Comparison of ENCODE assay signal across 8 cellular contexts in the genomic region with DNA sequence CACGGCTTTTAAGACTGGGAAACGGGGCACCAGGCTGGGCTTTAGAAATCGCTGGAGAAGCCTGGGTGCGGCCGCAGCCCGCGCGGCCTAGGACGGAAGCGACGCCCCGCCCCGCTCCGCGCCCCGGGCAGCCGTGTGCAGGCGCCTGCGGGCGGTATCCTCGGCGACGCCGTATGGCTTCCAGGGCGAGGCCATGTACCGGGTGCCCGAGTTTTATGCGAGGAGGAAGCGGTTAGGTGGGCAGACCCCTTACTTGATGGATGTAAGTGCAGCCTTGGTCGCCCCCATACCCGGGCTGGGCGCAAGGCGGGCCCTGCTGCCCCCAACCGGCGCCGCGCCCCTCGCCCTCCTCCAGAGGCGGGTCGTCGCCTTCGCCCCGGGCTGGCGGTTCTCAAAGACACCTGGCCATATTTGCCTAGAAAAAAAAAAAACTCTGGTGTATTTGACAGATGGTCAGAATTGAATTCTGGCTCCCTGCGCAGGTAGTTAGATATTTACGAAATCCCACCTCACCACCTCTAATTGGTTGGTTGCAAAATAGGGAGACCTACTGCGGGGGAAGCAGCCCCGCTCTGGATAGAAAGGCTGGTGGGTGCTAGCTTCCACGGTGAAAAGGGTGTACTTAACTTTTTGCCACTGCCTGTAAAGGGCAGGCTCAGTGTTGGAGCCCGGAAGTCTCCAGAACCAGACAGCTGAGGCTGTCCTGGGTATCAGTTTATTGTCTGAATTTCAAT. TPM values are rescaled to one million over a fixed set of nuclear protein-coding genes. Genes with fewer than 3 reads are reported as not detected.
DNase-seq lines count a peak whose midpoint lies in the region; ATAC-seq, FAIRE-seq and TF ChIP-seq lines count a peak whose summit lies in the region.

Gene PPP1R36 (plus strand): TSS at position 157 of the 734 bp plus-strand sequence. CDS start 37 bp downstream, at position 194.

- H3K36me3 ChIP-seq in GM23248 (ENCODE audit: low read depth) (no peaks in the 10 kb centered on the region), GM12878 (ENCODE audit: control insufficient read depth in 2 of 2, insufficient read depth in 2 of 2, low read length in 1 of 2) (no peaks in the 10 kb centered on the region), kidney epithelial cell (ENCODE audit: control insufficient read depth, insufficient read depth, low read length) (no peaks in the 10 kb centered on the region)

- no peak for TF ChIP-seq EP300 in GM12878 (IDR thresholded peaks at IDR 0.05; ENCODE audit: borderline replicate concordance in 1 of 2, control insufficient read depth in 1 of 2, low read depth in 2 of 2, low read length in 2 of 2)

- H3K27ac ChIP-seq in GM23248: peak within 1 kb of the TSS; percentile 28
- H3K27ac ChIP-seq in GM12878 (ENCODE audit: control insufficient read depth, insufficient read depth): no peak within 1 kb of the TSS

- intact Hi-C loops in GM12878 (cut with micrococcal nuclease; ENCODE audit: unreplicated experiment): no loop called here

- peak; percentile 89 for ATAC-seq in GM12878

- WGBS in GM23248 (ENCODE audit: low coverage in 1 of 2, low lambda C conversion rate in 2 of 2, missing lambda C conversion rate in 2 of 2), 2 experiments: 5 to 6% methylated on average over 50 of the region's 50 CpGs
- WGBS in GM12878 (ENCODE audit: insufficient coverage, insufficient replicate concordance, low lambda C conversion rate, missing lambda C conversion rate): 4% methylated on average over 42 of the region's 50 CpGs

- BruUV-seq in GM12878 (replicated peaks; lab: Mats Ljungman, UMichigan): no TSS peak

- peak within 1 kb of the TSS; percentile 58 for H3K9ac ChIP-seq in GM23248
- no peak within 1 kb of the TSS for H3K9ac ChIP-seq in GM12878 (ENCODE audit: control insufficient read depth, insufficient read depth, low read length)

- H3K27me3 ChIP-seq in GM23248 (replicated peaks; ENCODE audit: insufficient read depth): no peaks in the 10 kb centered on the region
- H3K27me3 ChIP-seq in GM12878 (replicated peaks in 1 of 2; ENCODE audit: control insufficient read depth in 2 of 2, insufficient read depth in 2 of 2, low read length in 1 of 2): peaks cover 3 to 14% of the 10 kb centered on the region in 2 experiments
- H3K27me3 ChIP-seq in kidney epithelial cell (ENCODE audit: control insufficient read depth, insufficient read depth, low read length): no peaks in the 10 kb centered on the region

- TF ChIP-seq RAD21 in GM12878 (IDR thresholded peaks at IDR 0.05; ENCODE audit: insufficient read depth, low read depth, low read length): no peak

- H2AFZ ChIP-seq in GM23248 (peak within 1 kb of the TSS; percentile 92), GM12878 (ENCODE audit: control insufficient read depth, low read depth, low read length) (peak within 1 kb of the TSS; percentile 46)

- no peak for FAIRE-seq in GM12878 (lab: Jason Lieb, UNC)

- DNase-seq in AG08395 (ENCODE audit: low spot score) (peak; percentile 48), GM23248 (peak; percentile 71), NOMO-1 treated with dmso at 0.1 percent for 144 hours (lab: John Stamatoyannopoulos, UW; ENCODE audit: unreplicated experiment) (peak; percentile 38), GM12878 (ENCODE audit: low read depth, low spot score) (no peak), kidney epithelial cell (ENCODE audit: low read depth) (no peak), GM19240 (ENCODE audit: insufficient read length, low spot score) (no peak), Kasumi-1 (lab: John Stamatoyannopoulos, UW) (no peak)
- peak; percentile 47 to 63 for DNase-seq in stimulated activated CD4-positive, alpha-beta T cell treated with anti-CD3 and anti-CD28 coated beads, Interleukin-2, amount 100 ng/mL, for 24 hours

- POLR2A ChIA-PET in GM12878 (lab: Charles Lee): interaction anchor here (0.6 kb wide), 1 partner anchor 1797 kb away, joined by 3 read pairs; no protein-coding TSS in a partner anchor

- CTCF ChIA-PET in GM12878 (lab: Yijun Ruan, JAX): interaction anchor here (1.5 kb wide), 1 partner anchor 12 kb away, joined by 3 read pairs; no protein-coding TSS in a partner anchor

- H3K9me2 ChIP-seq in GM23248 (ENCODE audit: insufficient read depth): no peaks in the 10 kb centered on the region

- RAD21 ChIA-PET in GM12878 (lab: Charles Lee; ENCODE audit: unreplicated experiment): no interaction called here

- H3K4me1 ChIP-seq in GM23248 (ENCODE audit: insufficient read depth) (peaks cover 17% of the 10 kb centered on the region), GM12878 (ENCODE audit: control insufficient read depth, insufficient read depth, low read length) (no peaks in the 10 kb centered on the region)

- H3K9me3 ChIP-seq in GM23248 (ENCODE audit: low read depth) (no peaks in the 10 kb centered on the region), GM12878 (replicated peaks; ENCODE audit: control insufficient read depth, insufficient read depth, low read length) (no peaks in the 10 kb centered on the region)

- peak within 1 kb of the TSS; percentile 61 for H3K4me3 ChIP-seq in GM23248
- H3K4me3 ChIP-seq in GM12878: no peak within 1 kb of the TSS
- H3K4me3 ChIP-seq in kidney epithelial cell (ENCODE audit: low read depth, low read length): peak within 1 kb of the TSS; percentile 32

- TF ChIP-seq CTCF in GM12878 (IDR thresholded peaks at IDR 0.05 in 2 of 3, conservative IDR thresholded peaks at IDR 0.05 in 1 of 3; ENCODE audit: control insufficient read depth in 2 of 3, extremely low read depth in 1 of 3, insufficient read depth in 1 of 3, low read depth in 3 of 3, low read length in 3 of 3) (no peak), kidney epithelial cell (IDR thresholded peaks at IDR 0.05; ENCODE audit: insufficient read depth, low read length, poor library complexity, severe bottlenecking) (no peak)

- H4K20me1 ChIP-seq in GM23248 (ENCODE audit: insufficient read depth) (no peaks in the 10 kb centered on the region), GM12878 (ENCODE audit: control insufficient read depth, insufficient read depth) (no peaks in the 10 kb centered on the region)

- no peak for TF ChIP-seq POLR2A in GM12878 (IDR thresholded peaks at IDR 0.05; ENCODE audit: low read depth, low read length)

- SMC1A ChIA-PET in GM12878 (lab: Charles Lee; ENCODE audit: uncharacterized antibody, unreplicated experiment): no interaction called here

- peaks cover 22% of the 10 kb centered on the region; the same call in 1 of the 2 replicates for H3F3A ChIP-seq in GM23248 (ENCODE audit: insufficient read depth)

- H3K4me2 ChIP-seq in GM23248 (ENCODE audit: unreplicated experiment): peak within 1 kb of the TSS; percentile 77
- peak within 1 kb of the TSS; percentile 61; the same call in 1 of the 2 replicates for H3K4me2 ChIP-seq in GM12878 (ENCODE audit: control insufficient read depth, insufficient read depth)

- in situ Hi-C loops in GM23248 (cut with MboI) (loop anchor here (10.0 kb wide), 1 partner anchor 85 kb away; no protein-coding TSS in a partner anchor), GM12878 (cut with MboI) (no loop called here)

- H3K79me2 ChIP-seq in GM23248 (ENCODE audit: insufficient read depth) (no peaks in the 10 kb centered on the region), GM12878 (ENCODE audit: control insufficient read depth, insufficient read depth, low read length) (no peaks in the 10 kb centered on the region)

TF ChIP-seq in GM12878, 131 proteins besides CTCF, POLR2A, EP300 and RAD21:
- TF ChIP-seq, protein P1, sequence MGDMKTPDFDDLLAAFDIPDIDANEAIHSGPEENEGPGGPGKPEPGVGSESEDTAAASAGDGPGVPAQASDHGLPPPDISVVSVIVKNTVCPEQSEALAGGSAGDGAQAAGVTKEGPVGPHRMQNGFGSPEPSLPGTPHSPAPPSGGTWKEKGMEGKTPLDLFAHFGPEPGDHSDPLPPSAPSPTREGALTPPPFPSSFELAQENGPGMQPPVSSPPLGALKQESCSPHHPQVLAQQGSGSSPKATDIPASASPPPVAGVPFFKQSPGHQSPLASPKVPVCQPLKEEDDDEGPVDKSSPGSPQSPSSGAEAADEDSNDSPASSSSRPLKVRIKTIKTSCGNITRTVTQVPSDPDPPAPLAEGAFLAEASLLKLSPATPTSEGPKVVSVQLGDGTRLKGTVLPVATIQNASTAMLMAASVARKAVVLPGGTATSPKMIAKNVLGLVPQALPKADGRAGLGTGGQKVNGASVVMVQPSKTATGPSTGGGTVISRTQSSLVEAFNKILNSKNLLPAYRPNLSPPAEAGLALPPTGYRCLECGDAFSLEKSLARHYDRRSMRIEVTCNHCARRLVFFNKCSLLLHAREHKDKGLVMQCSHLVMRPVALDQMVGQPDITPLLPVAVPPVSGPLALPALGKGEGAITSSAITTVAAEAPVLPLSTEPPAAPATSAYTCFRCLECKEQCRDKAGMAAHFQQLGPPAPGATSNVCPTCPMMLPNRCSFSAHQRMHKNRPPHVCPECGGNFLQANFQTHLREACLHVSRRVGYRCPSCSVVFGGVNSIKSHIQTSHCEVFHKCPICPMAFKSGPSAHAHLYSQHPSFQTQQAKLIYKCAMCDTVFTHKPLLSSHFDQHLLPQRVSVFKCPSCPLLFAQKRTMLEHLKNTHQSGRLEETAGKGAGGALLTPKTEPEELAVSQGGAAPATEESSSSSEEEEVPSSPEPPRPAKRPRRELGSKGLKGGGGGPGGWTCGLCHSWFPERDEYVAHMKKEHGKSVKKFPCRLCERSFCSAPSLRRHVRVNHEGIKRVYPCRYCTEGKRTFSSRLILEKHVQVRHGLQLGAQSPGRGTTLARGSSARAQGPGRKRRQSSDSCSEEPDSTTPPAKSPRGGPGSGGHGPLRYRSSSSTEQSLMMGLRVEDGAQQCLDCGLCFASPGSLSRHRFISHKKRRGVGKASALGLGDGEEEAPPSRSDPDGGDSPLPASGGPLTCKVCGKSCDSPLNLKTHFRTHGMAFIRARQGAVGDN (IDR thresholded peaks at IDR 0.05): no peak

RNA-seq across cellular contexts. Expression of gene PPP1R36, which starts in this region (rescaled TPM):
- total RNA-seq in GM23248 (2014; rRNA removed; shearing (Covaris generic)): 1.6 TPM in 1 of 2 replicates, not detected in the other
- polyA plus RNA-seq in GM23248 (2016; fragmentation: Nextera tagmentation; extraction: Ambion mirVana) (1.8 and 2.0 TPM in 2 replicates), GM12878 (2011; rRNA removed) (0.12 and 0.14 TPM in 2 replicates), GM12878 (2014; fragmentation: Illumina TruSeq; extraction: Trizol) (not detected in 2 replicates), GM12878 (2014; fragmentation: Nextera tagmentation; extraction: Ambion mirVana) (not detected), GM12878 (2014; rRNA removed) (not detected in 2 replicates), GM12878 (2016; fragmentation: Nextera tagmentation; extraction: Ambion mirVana) (not detected)
- total RNA-seq in GM12878 (2013; cell fraction: nucleolus; rRNA removed): not detected in 2 replicates
- total RNA-seq in GM12878 (2014; rRNA removed) (not detected in 2 replicates), GM12878 (2014; rRNA removed; fragmentation: Illumina TruSeq; extraction: Trizol) (0.13 TPM in 1 of 2 replicates, not detected in the other), GM12878 (2021) (not detected in 2 replicates), kidney epithelial cell (0.75 and 1.2 TPM in 2 replicates)
- not detected for polyA plus RNA-seq in GM12878 (2011; ENCODE audit: low read depth)
- 0.05 TPM in 1 of 2 replicates, not detected in the other for polyA plus RNA-seq in GM12878 (2011; cell fraction: cytosol; rRNA removed)
- polyA plus RNA-seq in GM12878 (2011; cell fraction: nucleus; rRNA removed): not detected in 2 replicates
- 0.13 TPM in 1 of 2 replicates, not detected in the other for polyA plus RNA-seq in GM12878 (2012)
- not detected in 2 replicates for polyA minus RNA-seq in GM12878 (2011; rRNA and poly(A)+ RNA removed)
- not detected in 2 replicates for polyA minus RNA-seq in GM12878 (2011; cell fraction: cytosol; rRNA and poly(A)+ RNA removed)
- polyA minus RNA-seq in GM12878 (2011; cell fraction: nucleus; rRNA and poly(A)+ RNA removed): not detected in 2 replicates

Comparison
In these comparisons a context has a peak if more than half of its experiments do, and no peak if none do; other contexts are left out.
1. Peak in ATAC-seq and H3K4me2 ChIP-seq in GM12878; RNA of the gene not detected or under 1 TPM.
2. DNase-seq: peak in AG08395 (single experiment), GM23248 (single experiment), NOMO-1 treated with dmso at 0.1 percent for 144 hours (single experiment) and stimulated activated CD4-positive, alpha-beta T cell treated with anti-CD3 and anti-CD28 coated beads, Interleukin-2, amount 100 ng/mL, for 24 hours (2 of 2); none in GM12878 (single experiment), kidney epithelial cell (single experiment), GM19240 (single experiment) and Kasumi-1 (0 of 2).